ENCODE assay signal across 10 cellular contexts in the genomic region with DNA sequence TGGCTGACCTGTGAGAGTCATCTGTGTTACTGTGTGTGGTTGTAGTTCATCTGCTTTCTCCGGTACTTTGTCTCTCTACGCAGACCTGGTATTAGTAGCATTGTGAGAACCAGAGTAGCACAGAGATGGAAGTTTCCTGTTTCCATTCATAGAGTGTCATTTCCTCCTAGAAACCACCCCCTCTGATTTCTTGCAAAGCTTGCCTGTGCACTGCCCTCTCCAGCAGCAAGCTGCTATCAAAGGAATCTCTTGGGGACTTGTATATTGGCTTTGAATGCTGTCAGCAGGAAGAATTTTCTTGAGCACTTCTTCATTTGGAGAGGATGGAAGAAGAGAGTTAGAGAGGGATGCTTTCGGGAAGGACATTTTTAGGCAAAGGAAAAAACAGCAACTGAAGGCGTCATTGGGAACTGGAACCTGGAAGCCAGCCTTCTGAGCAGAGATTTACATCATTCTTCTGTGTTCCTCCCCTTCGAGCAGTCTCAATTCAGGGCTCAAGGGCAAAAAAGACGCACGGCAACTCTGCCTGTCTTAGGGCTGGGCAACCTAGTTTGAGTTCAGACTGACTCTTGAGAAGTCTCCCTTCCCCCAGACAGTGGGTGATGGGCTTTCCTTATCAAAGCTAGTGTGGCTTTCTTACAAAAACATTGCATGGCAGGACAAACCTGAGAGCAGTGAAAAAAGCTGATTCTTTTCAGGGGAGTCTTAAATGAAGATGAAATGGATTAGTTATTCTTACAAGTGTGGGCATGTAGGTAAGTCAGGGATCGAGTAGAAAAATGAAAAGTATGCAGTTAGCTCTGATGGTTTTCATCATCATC.
DNase-seq lines count a peak whose midpoint lies in the region; ATAC-seq, FAIRE-seq and TF ChIP-seq lines count a peak whose summit lies in the region.
"Had no signal": no experiment of that assay in that cellular context is flagged by ENCODE, and none has a peak within 500 bp of the region (broad histone marks: within the 10 kb centered on the region; RNA-seq: fewer than 3 reads in every experiment).

No MANE protein-coding gene starts in this region.

- TF ChIP-seq CTCF in pancreas (IDR thresholded peaks at IDR 0.05) = no peak

- peaks cover 21 to 42% (median 30%) of the 10 kb centered on the region in 3 donors for H3K4me1 ChIP-seq in pancreas

- no peak for FAIRE-seq in pancreas (lab: Jason Lieb, UNC)
- FAIRE-seq: islet of Langerhans had no signal

- no peaks in the 10 kb centered on the region for H3K9me3 ChIP-seq in pancreas
- H3K9me3 ChIP-seq: SJSA1 had no signal

- ATAC-seq in activated CD4-positive, CD25-positive, alpha-beta regulatory T cell treated with anti-CD3 and anti-CD28 coated beads, Interleukin-2, amount 50 U/mL, for 24 hours = peak; percentile 58 to 76
- peak; percentile 77 for ATAC-seq in HG03342 (IDR thresholded peaks at IDR 0.05; ENCODE audit: unreplicated experiment)
- ATAC-seq in pancreas = peak in 2 of 4 donors; percentile 5 to 9

- H3K27me3 ChIP-seq in pancreas = no peaks in the 10 kb centered on the region
- H3K27me3 ChIP-seq: SJSA1 had no signal

- in situ Hi-C loops in ACHN (cut with HindIII; ENCODE audit: low pct_ligation_motif_present, low pct_unique_long_range_greater_than_20kb, low sequenced_read_pairs) = no loop called here

- no peak for DNase-seq in activated CD4-positive, CD25-positive, alpha-beta regulatory T cell treated with anti-CD3 and anti-CD28 coated beads, Interleukin-2, amount 50 U/mL, for 72 hours
- DNase-seq in pancreas (no peak), ACHN (no peak), NOMO-1 (lab: John Stamatoyannopoulos, UW; ENCODE audit: unreplicated experiment in 2 of 2) (no peak), DMS153 (lab: John Stamatoyannopoulos, UW) (no peak)

- intact Hi-C loops in pancreas (cut with DNase I) = no loop called here

- peak overlapping the region; percentile 69 for H3K27ac ChIP-seq in cingulate gyrus (ENCODE audit: low read depth, low read length)
- H3K27ac ChIP-seq in pancreas = peak overlapping the region in 3 of 4 donors; percentile 9 to 78 (median 75)
- H3K27ac ChIP-seq: SJSA1 had no signal

- no peak overlapping the region for H3K4me3 ChIP-seq in pancreas
- H3K4me3 ChIP-seq: SJSA1 had no signal

- 44 to 50% methylated on average over 8 of the region's 8 CpGs for WGBS in pancreas, 2 donors

- H3K36me3 ChIP-seq in pancreas = no peaks in the 10 kb centered on the region
